In genomic region chr22:20509344-20510047, GRCh38 we compare ENCODE assay signal across 8 cellular contexts. TPM values are rescaled to one million over a fixed set of nuclear protein-coding genes. Genes with fewer than 3 reads are reported as not detected.
DNase-seq lines count a peak whose midpoint lies in the region; ATAC-seq lines count a peak whose summit lies in the region.

No MANE protein-coding gene starts in this region.

- 22% methylated on average over 7 of the region's 7 CpGs for WGBS in right cardiac atrium

- H3K27me3 ChIP-seq in H7 (ENCODE audit: control insufficient read depth, insufficient read depth, low read length) (no peaks in the 10 kb centered on the region), right cardiac atrium (ENCODE audit: control insufficient read depth, insufficient read depth) (no peaks in the 10 kb centered on the region)

- peak; percentile 80 to 84 for ATAC-seq in right cardiac atrium

- H3K27ac ChIP-seq in SK-N-MC (peak overlapping the region; percentile 61), angular gyrus (ENCODE audit: low read depth, low read length) (peak overlapping the region; percentile 59), right cardiac atrium (ENCODE audit: low read length) (peak overlapping the region; percentile 95)

- DNase-seq in H7 (peak; percentile 50), SK-N-MC (ENCODE audit: low read depth, low spot score) (no peak), right cardiac atrium (peak; percentile 71 to 81 (median 78)), renal cortical epithelial cell (ENCODE audit: low read depth) (peak; percentile 88), NCI-H524 treated with DMSO at 0.1 percent for 48 hours (lab: John Stamatoyannopoulos, UW) (no peak), SK-N-DZ (ENCODE audit: low spot score) (no peak), ecto neural progenitor cell (ENCODE audit: low spot score) (no peak)

- H3K4me3 ChIP-seq in H7 (ENCODE audit: insufficient read depth, low read depth, low read length) (no peak overlapping the region), SK-N-MC (peak overlapping the region; percentile 87), right cardiac atrium (ENCODE audit: low read length) (peak overlapping the region; percentile 26)

- H3K36me3 ChIP-seq in H7 (replicated peaks; ENCODE audit: control insufficient read depth, insufficient read depth, low read length) (peaks cover under 1% of the 10 kb centered on the region), SK-N-MC (ENCODE audit: insufficient read depth, low read length) (peaks cover 8% of the 10 kb centered on the region; the same call in 1 of the 2 replicates)

- peaks cover 16% of the 10 kb centered on the region for H3K4me1 ChIP-seq in right cardiac atrium (ENCODE audit: control insufficient read depth, insufficient read depth, low read length)

- intact Hi-C loops in right cardiac atrium (cut with DNase I), result loop anchor here in 1 of 4 donors (10.0 kb wide), 1 partner anchor 55 kb away; no protein-coding TSS in a partner anchor

- peak overlapping the region; percentile 72 for H3K9ac ChIP-seq in SK-N-MC (ENCODE audit: insufficient read length)

- no peaks in the 10 kb centered on the region for H3K9me3 ChIP-seq in SK-N-MC (ENCODE audit: low read depth, low read length)
- no peaks in the 10 kb centered on the region for H3K9me3 ChIP-seq in right cardiac atrium (ENCODE audit: control insufficient read depth, low read length)

RNA-seq across cellular contexts. Expression of gene MED15, which starts 2.1 kb away (rescaled TPM):
- total RNA-seq in H7 (2014; rRNA removed; shearing (Covaris generic)), result 24.4 and 25.3 TPM in 2 replicates
- total RNA-seq in right cardiac atrium, result 10 to 100 TPM; 47.3 to 53.4 (median 50.1) TPM
- 30.9 TPM for polyA plus RNA-seq in right cardiac atrium
- 41.5 and 69.2 TPM in 2 replicates for total RNA-seq in renal cortical epithelial cell
- 13.0 and 18.5 TPM in 2 replicates for polyA plus RNA-seq in SK-N-DZ (2014; cell fraction: cytosol; rRNA removed)
- 30.5 and 51.8 TPM in 2 replicates for polyA plus RNA-seq in SK-N-DZ (2014; cell fraction: nucleus; rRNA removed)

RNA-seq across cellular contexts. Expression of gene KLHL22, which starts 13.9 kb away (rescaled TPM):
- 21.4 and 28.9 TPM in 2 replicates for total RNA-seq in H7 (2014; rRNA removed; shearing (Covaris generic))
- total RNA-seq in right cardiac atrium, result 10 to 100 TPM; 17.9 to 25.8 (median 20.6) TPM
- 19.1 TPM for polyA plus RNA-seq in right cardiac atrium
- total RNA-seq in renal cortical epithelial cell, result 18.9 and 25.5 TPM in 2 replicates
- 32.7 and 36.4 TPM in 2 replicates for polyA plus RNA-seq in SK-N-DZ (2014; cell fraction: cytosol; rRNA removed)
- polyA plus RNA-seq in SK-N-DZ (2014; cell fraction: nucleus; rRNA removed), result 40.3 and 52.4 TPM in 2 replicates

Comparison
In these comparisons a context has a peak if more than half of its experiments do, and no peak if none do; other contexts are left out.
1. DNase-seq: peak in H7 (single experiment), right cardiac atrium (3 of 3) and renal cortical epithelial cell (single experiment); none in SK-N-MC (single experiment), NCI-H524 treated with DMSO at 0.1 percent for 48 hours (single experiment), SK-N-DZ (single experiment) and ecto neural progenitor cell (single experiment).
2. Peak in every context shown above with its lines, with median percentiles within 50 percentile points of each other: H3K27ac ChIP-seq.